ENCODE assay signal across 32 cellular contexts in genomic region chr3:160253298-160253697, GRCh38. TPM values are rescaled to one million over a fixed set of nuclear protein-coding genes. Genes with fewer than 3 reads are reported as not detected.
"Had no signal": no experiment of that assay in that cellular context is flagged by ENCODE, and none has a peak within 500 bp of the region (broad histone marks: within the 10 kb centered on the region; RNA-seq: fewer than 3 reads in every experiment).

No MANE protein-coding gene starts in this region.

- H3K36me3 ChIP-seq: adrenal gland, colonic mucosa, esophagus squamous epithelium had no signal

- H3K27ac ChIP-seq: adrenal gland, breast epithelium, cardiac muscle cell, colonic mucosa, epithelial cell of prostate, esophagus squamous epithelium, gastroesophageal sphincter had no signal

- H3K9me3 ChIP-seq: adrenal gland, breast epithelium, colonic mucosa, esophagus squamous epithelium, gastroesophageal sphincter had no signal

- H3K4me3 ChIP-seq: adrenal gland, breast epithelium, cardiac muscle cell, colonic mucosa, esophagus squamous epithelium, gastroesophageal sphincter had no signal

- H3K4me1 ChIP-seq: adrenal gland, breast epithelium, colonic mucosa, esophagus squamous epithelium, gastroesophageal sphincter had no signal

- ATAC-seq: activated CD4-positive, alpha-beta T cell treated with anti-CD3 and anti-CD28 coated beads for 36 hours; activated CD8-positive, alpha-beta memory T cell treated with anti-CD3 and anti-CD28 coated beads, Interleukin-2, amount 10 ng/mL, durations not matched to agents 7 days and 5 days; activated CD8-positive, alpha-beta T cell treated with anti-CD3 and anti-CD28 coated beads, Interleukin-2, amount 10 ng/mL, durations not matched to agents 7 days and 5 days; activated naive CD8-positive, alpha-beta T cell treated with anti-CD3 and anti-CD28 coated beads, Interleukin-2, amount 50 U/mL, for 24 hours; gastroesophageal sphincter had no signal

- FAIRE-seq: endometrium, endothelial cell of umbilical vein had no signal

- H3K27me3 ChIP-seq: adrenal gland, breast epithelium, cardiac muscle cell, colonic mucosa, esophagus squamous epithelium, gastroesophageal sphincter had no signal

- DNase-seq: activated CD4-positive, alpha-beta memory T cell treated with anti-CD3 and anti-CD28 coated beads for 36 hours; activated CD4-positive, alpha-beta T cell treated with anti-CD3 and anti-CD28 coated beads for 36 hours; activated CD4-positive, alpha-beta T cell treated with anti-CD3 and anti-CD28 coated beads, Interleukin-2, amount 10 ng/mL, durations not matched to agents 24 days and 14 days; activated CD4-positive, CD25-positive, alpha-beta regulatory T cell; activated CD4-positive, CD25-positive, alpha-beta regulatory T cell treated with anti-CD3 and anti-CD28 coated beads, Interleukin-2, amount 50 U/mL, for 72 hours; activated CD8-positive, alpha-beta memory T cell treated with anti-CD3 and anti-CD28 coated beads, Interleukin-2, amount 10 ng/mL, durations not matched to agents 7 days and 5 days; activated CD8-positive, alpha-beta memory T cell treated with anti-CD3 and anti-CD28 coated beads, Interleukin-2, amount 50 U/mL, for 4 hours; activated CD8-positive, alpha-beta T cell treated with anti-CD3 and anti-CD28 coated beads, Interleukin-2, amount 10 ng/mL, durations not matched to agents 7 days and 5 days; activated effector memory CD4-positive, alpha-beta T cell treated with anti-CD3 and anti-CD28 coated beads, Interleukin-2, amount 50 U/mL, for 16 hours; activated naive CD4-positive, alpha-beta T cell treated with anti-CD3 and anti-CD28 coated beads for 36 hours; activated naive CD8-positive, alpha-beta T cell treated with anti-CD3 and anti-CD28 coated beads for 36 hours; activated naive CD8-positive, alpha-beta T cell treated with anti-CD3 and anti-CD28 coated beads, Interleukin-2, amount 50 U/mL, for 24 hours; activated T-cell treated with anti-CD3 and anti-CD28 coated beads, Interleukin-2, amount 50 U/mL, for 1 hour; activated T-cell treated with anti-CD3 and anti-CD28 coated beads, Interleukin-2, amount 50 U/mL, for 48 hours; adrenal gland; amygdala; aorta; central memory CD4-positive, alpha-beta T cell; cerebellar nuclear complex; colonic mucosa; effector CD8-positive, alpha-beta T cell; esophagus squamous epithelium; foreskin melanocyte; T-helper 2 cell had no signal

RNA-seq across cellular contexts. Expression of gene C3orf80, which starts 28.1 kb away (rescaled TPM):
- total RNA-seq: activated CD4-positive, alpha-beta memory T cell treated with anti-CD3 and anti-CD28 coated beads for 36 hours; activated CD8-positive, alpha-beta T cell treated with anti-CD3 and anti-CD28 coated beads, Interleukin-2, amount 10 ng/mL, durations not matched to agents 7 days and 5 days; activated naive CD4-positive, alpha-beta T cell treated with anti-CD3 and anti-CD28 coated beads for 36 hours; activated naive CD8-positive, alpha-beta T cell treated with anti-CD3 and anti-CD28 coated beads for 36 hours; dermis microvascular lymphatic vessel endothelial cell; endothelial cell of umbilical vein; glomerular endothelial cell had no signal
